8 cellular contexts compared by ENCODE assay signal in the genomic region with DNA sequence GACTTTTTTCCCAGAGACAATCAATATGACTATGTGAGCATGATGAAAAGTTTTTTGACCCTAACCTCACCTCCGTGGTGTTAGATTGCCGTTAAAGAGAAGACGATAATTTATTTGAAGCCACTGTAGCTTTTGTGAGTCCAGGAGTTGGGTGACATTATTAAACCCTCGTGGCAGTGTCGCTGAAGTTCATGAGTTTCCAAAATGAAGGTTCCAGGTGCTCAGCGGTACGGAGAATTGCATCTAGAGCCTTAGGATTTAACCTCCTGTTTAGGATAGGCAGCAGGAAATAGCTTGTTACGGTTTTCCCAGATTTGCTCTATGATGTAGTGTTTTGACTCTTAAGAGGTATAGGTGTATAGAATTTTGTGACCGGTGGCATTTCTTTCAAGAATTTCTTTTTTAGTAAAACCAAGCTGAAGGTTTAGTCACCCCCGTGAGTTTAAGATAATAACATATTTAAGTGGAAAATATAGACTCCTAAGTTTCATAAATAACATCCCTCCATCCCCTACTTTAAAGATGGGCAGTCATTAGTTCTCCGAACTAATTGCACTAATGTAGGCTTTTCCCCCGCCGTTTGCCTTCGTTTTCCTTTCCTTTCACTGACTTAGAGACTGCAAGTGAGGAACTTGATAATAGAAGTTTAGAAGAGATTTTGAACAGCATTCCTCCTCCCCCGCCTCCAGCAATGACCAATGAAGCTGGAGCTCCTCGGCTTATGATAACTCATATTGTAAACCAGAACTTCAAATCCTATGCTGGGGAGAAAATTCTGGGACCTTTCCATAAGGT. TPM values are rescaled to one million over a fixed set of nuclear protein-coding genes. Genes with fewer than 3 reads are reported as not detected.
DNase-seq lines count a peak whose midpoint lies in the region; ATAC-seq and TF ChIP-seq lines count a peak whose summit lies in the region.

No MANE protein-coding gene starts in this region.

- H3K79me2 ChIP-seq in neural cell (replicated peaks; ENCODE audit: insufficient read depth, low read length): peaks cover 78% of the 10 kb centered on the region

- H2AFZ ChIP-seq in neural cell (ENCODE audit: low read depth, low read length): no peak overlapping the region

- H3K9me2 ChIP-seq in neural cell (ENCODE audit: insufficient read depth, low read length): no peaks in the 10 kb centered on the region

- H3K4me1 Mint-ChIP-seq in CD4-positive, CD25-positive, alpha-beta regulatory T cell: peaks cover 34 to 61% (median 48%) of the 10 kb centered on the region in 4 donors
- peaks cover 41% of the 10 kb centered on the region for H3K4me1 Mint-ChIP-seq in endothelial cell (ENCODE audit: unreplicated experiment)

- H3K9me3 ChIP-seq in CD4-positive, CD25-positive, alpha-beta regulatory T cell (ENCODE audit: control insufficient read depth in 2 of 2, low read length in 2 of 2): no peaks in the 10 kb centered on the region
- H3K9me3 ChIP-seq in SJSA1 (replicated peaks) (no peaks in the 10 kb centered on the region), neural cell (ENCODE audit: low read length) (no peaks in the 10 kb centered on the region)

- no peaks in the 10 kb centered on the region for H4K20me1 ChIP-seq in neural cell (ENCODE audit: insufficient read depth)

- TF ChIP-seq RAD21 in neural cell (conservative IDR thresholded peaks at IDR 0.05): no peak

- H3K4me2 ChIP-seq in neural cell (ENCODE audit: low read length): no peak overlapping the region

- H3K4me3 Mint-ChIP-seq in CD4-positive, CD25-positive, alpha-beta regulatory T cell: peak overlapping the region; percentile 93 to 97 (median 94)
- peak overlapping the region; percentile 99 for H3K4me3 Mint-ChIP-seq in endothelial cell (ENCODE audit: unreplicated experiment)

- peak in 2 of 3 donors; percentile 22 to 40 for DNase-seq in CD4-positive, CD25-positive, alpha-beta regulatory T cell
- DNase-seq in HFF-Myc (ENCODE audit: extremely low read depth, low read depth): no peak
- peak; percentile 53 to 75 for DNase-seq in SJSA1 (ENCODE audit: low read depth in 1 of 2, low spot score in 2 of 2)
- DNase-seq in endothelial cell (ENCODE audit: low spot score): no peak
- no peak for DNase-seq in medulla oblongata (ENCODE audit: extremely low spot score)

- peak overlapping the region; percentile 27 for H3K27ac ChIP-seq in CD4-positive, CD25-positive, alpha-beta regulatory T cell (ENCODE audit: insufficient read depth, low read length, poor library complexity, severe bottlenecking)
- H3K27ac ChIP-seq in SJSA1 (peak overlapping the region; percentile 90), neural cell (ENCODE audit: low read length) (no peak overlapping the region)

- no peaks in the 10 kb centered on the region for H3K27me3 ChIP-seq in CD4-positive, CD25-positive, alpha-beta regulatory T cell (ENCODE audit: control insufficient read depth, insufficient read depth, low read length)
- H3K27me3 ChIP-seq in SJSA1 (replicated peaks) (no peaks in the 10 kb centered on the region), neural cell (ENCODE audit: insufficient read depth, low read depth, low read length) (peaks cover 21% of the 10 kb centered on the region)

- TF ChIP-seq CTCF in HFF-Myc (IDR thresholded peaks at IDR 0.05; ENCODE audit: low read depth, low read length, missing control alignments): no peak
- TF ChIP-seq CTCF in endothelial cell (IDR thresholded peaks at IDR 0.05; ENCODE audit: unreplicated experiment): no peak
- TF ChIP-seq CTCF in neural cell (IDR thresholded peaks at IDR 0.05; ENCODE audit: poor library complexity, severe bottlenecking): no peak

- peaks cover 8% of the 10 kb centered on the region for H3K36me3 ChIP-seq in CD4-positive, CD25-positive, alpha-beta regulatory T cell (ENCODE audit: control insufficient read depth, insufficient read depth, low read length)
- peaks cover 70% of the 10 kb centered on the region for H3K36me3 ChIP-seq in SJSA1
- H3K36me3 ChIP-seq in neural cell (ENCODE audit: insufficient read depth, low read length): no peaks in the 10 kb centered on the region

- H3K27ac Mint-ChIP-seq in CD4-positive, CD25-positive, alpha-beta regulatory T cell: peak overlapping the region; percentile 76 to 94 (median 92)
- H3K27ac Mint-ChIP-seq in endothelial cell (ENCODE audit: unreplicated experiment): peak overlapping the region; percentile 91

- peaks cover 6% of the 10 kb centered on the region for H3K36me3 Mint-ChIP-seq in CD4-positive, CD25-positive, alpha-beta regulatory T cell
- peaks cover 10% of the 10 kb centered on the region for H3K36me3 Mint-ChIP-seq in endothelial cell (ENCODE audit: low read depth, unreplicated experiment)

- H3F3A ChIP-seq in neural cell (ENCODE audit: insufficient read depth, low read length, poor library complexity, severe bottlenecking): no peaks in the 10 kb centered on the region

- ATAC-seq in CD4-positive, CD25-positive, alpha-beta regulatory T cell (ENCODE audit: low read depth in 2 of 2): no peak
- no peak for ATAC-seq in HG02884 (IDR thresholded peaks at IDR 0.05; ENCODE audit: unreplicated experiment)
- no peak for ATAC-seq in esophagus mucosa

- peaks cover 45% of the 10 kb centered on the region for H3K4me1 ChIP-seq in CD4-positive, CD25-positive, alpha-beta regulatory T cell (ENCODE audit: control insufficient read depth, insufficient read depth, low read length, poor library complexity, severe bottlenecking)
- H3K4me1 ChIP-seq in SJSA1 (replicated peaks): peaks cover 19% of the 10 kb centered on the region

- peaks cover 9% of the 10 kb centered on the region for H3K27me3 Mint-ChIP-seq in CD4-positive, CD25-positive, alpha-beta regulatory T cell
- peaks cover 19% of the 10 kb centered on the region for H3K27me3 Mint-ChIP-seq in endothelial cell (ENCODE audit: unreplicated experiment)

- no peaks in the 10 kb centered on the region for H3K9me3 Mint-ChIP-seq in CD4-positive, CD25-positive, alpha-beta regulatory T cell
- no peaks in the 10 kb centered on the region for H3K9me3 Mint-ChIP-seq in endothelial cell (ENCODE audit: unreplicated experiment)

- no peak for TF ChIP-seq EP300 in neural cell (conservative IDR thresholded peaks at IDR 0.05; ENCODE audit: poor library complexity, severe bottlenecking)

- H3K9ac ChIP-seq in neural cell (ENCODE audit: low read length): no peak overlapping the region

- H3K4me3 ChIP-seq in CD4-positive, CD25-positive, alpha-beta regulatory T cell (ENCODE audit: low read depth, low read length): peak overlapping the region; percentile 99
- H3K4me3 ChIP-seq in HFF-Myc (replicated peaks; ENCODE audit: low read depth, low read length) (peak overlapping the region; percentile 94), SJSA1 (peak overlapping the region; percentile 61), neural cell (ENCODE audit: low read length) (peak overlapping the region; percentile 68)

TF ChIP-seq in neural cell, 6 proteins besides CTCF, POLR2A, EP300 and RAD21:
- TF ChIP-seq POLR2AphosphoS5 (IDR thresholded peaks at IDR 0.05): no peak

RNA-seq across cellular contexts. Expression of gene SMC4, which starts 2.0 kb away (rescaled TPM):
- total RNA-seq in CD4-positive, CD25-positive, alpha-beta regulatory T cell: 153 TPM
- polyA plus RNA-seq in CD4-positive, CD25-positive, alpha-beta regulatory T cell: 10 to 100 TPM; 48.4 to 96.9 (median 53.7) TPM
- 125 and 198 TPM in 2 replicates for total RNA-seq in SJSA1 (2014; rRNA removed; shearing (Covaris generic))
- total RNA-seq in endothelial cell (ENCODE audit: unreplicated experiment): 69.4 TPM
- 17.4 and 27.8 TPM in 2 replicates for polyA plus RNA-seq in neural cell
- polyA minus RNA-seq in neural cell: 22.7 and 26.3 TPM in 2 replicates
- total RNA-seq in esophagus mucosa: 75.4 TPM

RNA-seq across cellular contexts. Expression of gene IFT80, which starts 2.5 kb away (rescaled TPM):
- total RNA-seq in CD4-positive, CD25-positive, alpha-beta regulatory T cell: 35.7 TPM
- polyA plus RNA-seq in CD4-positive, CD25-positive, alpha-beta regulatory T cell: 1 to 10 TPM; 3.0 to 8.0 (median 6.2) TPM
- total RNA-seq in SJSA1 (2014; rRNA removed; shearing (Covaris generic)): 26.9 and 30.5 TPM in 2 replicates
- total RNA-seq in endothelial cell (ENCODE audit: unreplicated experiment) (33.2 TPM), esophagus mucosa (11.0 TPM)
- 59.9 and 61.0 TPM in 2 replicates for polyA plus RNA-seq in neural cell
- 39.2 and 54.1 TPM in 2 replicates for polyA minus RNA-seq in neural cell

RNA-seq across cellular contexts. Expression of gene TRIM59, which starts 48.1 kb away (rescaled TPM):
- 34.0 TPM for total RNA-seq in CD4-positive, CD25-positive, alpha-beta regulatory T cell
- 10 to 100 TPM; 50.5 to 67.9 (median 55.5) TPM for polyA plus RNA-seq in CD4-positive, CD25-positive, alpha-beta regulatory T cell
- total RNA-seq in SJSA1 (2014; rRNA removed; shearing (Covaris generic)): 99.9 and 119 TPM in 2 replicates
- total RNA-seq in endothelial cell (ENCODE audit: unreplicated experiment) (12.8 TPM), esophagus mucosa (10.3 TPM)
- polyA plus RNA-seq in neural cell: 0.53 and 0.78 TPM in 2 replicates
- polyA minus RNA-seq in neural cell: 4.4 and 5.3 TPM in 2 replicates

Comparison
In these comparisons a context has a peak if more than half of its experiments do, and no peak if none do; other contexts are left out.
1. DNase-seq: peak in CD4-positive, CD25-positive, alpha-beta regulatory T cell (2 of 3) and SJSA1 (2 of 2); none in HFF-Myc (single experiment), endothelial cell (single experiment) and medulla oblongata (single experiment).
2. Peak in every context shown above with its lines, with median percentiles within 50 percentile points of each other: H3K4me3 ChIP-seq.